In genomic region chr3:128322030-128323022, GRCh38 we compare ENCODE assay signal across 9 cellular contexts.
A peak's percentile ranks its signal among the peaks of the same experiment; 100 is the strongest.
DNase-seq lines count a peak whose midpoint lies in the region; ATAC-seq and TF ChIP-seq lines count a peak whose summit lies in the region.
"Had no signal": no experiment of that assay in that cellular context is flagged by ENCODE, and none has a peak within 500 bp of the region (broad histone marks: within the 10 kb centered on the region; RNA-seq: fewer than 3 reads in every experiment).

No MANE protein-coding gene starts in this region.

- WGBS in transverse colon (ENCODE audit: low coverage in 1 of 2), 2 donors, result 65 to 88% methylated on average over 2 to 14 of the region's 14 CpGs

- BruUV-seq in Calu3 (replicated peaks; lab: Mats Ljungman, UMichigan), result no TSS peak

- no peak for TF ChIP-seq EP300 in transverse colon (IDR thresholded peaks at IDR 0.05; ENCODE audit: low read depth)

- ATAC-seq in activated CD8-positive, alpha-beta T cell treated with anti-CD3 and anti-CD28 coated beads for 36 hours, result peak; percentile 69
- ATAC-seq in naive thymus-derived CD8-positive, alpha-beta T cell, result peak; percentile 79 to 81
- no peak for ATAC-seq in HG02870 (IDR thresholded peaks at IDR 0.05; ENCODE audit: unreplicated experiment)

- no peaks in the 10 kb centered on the region for H3K9me3 ChIP-seq in transverse colon
- H3K9me3 ChIP-seq: ovary had no signal

- peaks cover 0 to 6% (median 0%) of the 10 kb centered on the region in 4 donors for H3K4me1 ChIP-seq in transverse colon

- no peak overlapping the region for H3K27ac ChIP-seq in transverse colon
- H3K27ac ChIP-seq: ovary had no signal

- no peaks in the 10 kb centered on the region for H3K36me3 ChIP-seq in transverse colon
- H3K36me3 ChIP-seq: ovary had no signal

- H3K4me3 Mint-ChIP-seq in Calu3 (ENCODE audit: low read depth, unreplicated experiment) (no peak overlapping the region), endothelial cell (ENCODE audit: unreplicated experiment) (no peak overlapping the region)
- H3K4me3 Mint-ChIP-seq in activated CD8-positive, alpha-beta T cell treated with anti-CD3 and anti-CD28 coated beads for 36 hours, result no peak overlapping the region
- H3K4me3 Mint-ChIP-seq in naive thymus-derived CD8-positive, alpha-beta T cell, result no peak overlapping the region

- TF ChIP-seq CTCF in Calu3 (IDR thresholded peaks at IDR 0.05; ENCODE audit: unreplicated experiment) (peak; percentile 64), endothelial cell (IDR thresholded peaks at IDR 0.05; ENCODE audit: unreplicated experiment) (peak; percentile 60), transverse colon (IDR thresholded peaks at IDR 0.05) (peak; percentile 37 to 54 (median 44))
- peak; percentile 55 for TF ChIP-seq CTCF in activated CD8-positive, alpha-beta T cell treated with anti-CD3 and anti-CD28 coated beads for 36 hours (IDR thresholded peaks at IDR 0.05)

- H3K27me3 Mint-ChIP-seq in Calu3 (ENCODE audit: unreplicated experiment) (no peaks in the 10 kb centered on the region), endothelial cell (ENCODE audit: unreplicated experiment) (peaks cover 3% of the 10 kb centered on the region)
- H3K27me3 Mint-ChIP-seq in activated CD8-positive, alpha-beta T cell treated with anti-CD3 and anti-CD28 coated beads for 36 hours, result no peaks in the 10 kb centered on the region
- H3K27me3 Mint-ChIP-seq in naive thymus-derived CD8-positive, alpha-beta T cell, result no peaks in the 10 kb centered on the region

- H3K27me3 ChIP-seq in transverse colon, result no peaks in the 10 kb centered on the region
- H3K27me3 ChIP-seq: ovary had no signal

- intact Hi-C loops in Calu3 (cut with micrococcal nuclease; ENCODE audit: unreplicated experiment) (loop anchor here (10.0 kb wide), 1 partner anchor 148 kb away; no protein-coding TSS in a partner anchor), transverse colon (cut with DNase I; ENCODE audit: low total_unique reads) (no loop called here)
- intact Hi-C loops in activated CD8-positive, alpha-beta T cell treated with anti-CD3 and anti-CD28 coated beads for 36 hours (cut with micrococcal nuclease), result no loop called here

- no peak overlapping the region for H3K27ac Mint-ChIP-seq in Calu3 (ENCODE audit: unreplicated experiment)
- H3K27ac Mint-ChIP-seq in activated CD8-positive, alpha-beta T cell treated with anti-CD3 and anti-CD28 coated beads for 36 hours, result no peak overlapping the region
- H3K27ac Mint-ChIP-seq in endothelial cell (ENCODE audit: unreplicated experiment), result no peak overlapping the region
- H3K27ac Mint-ChIP-seq in naive thymus-derived CD8-positive, alpha-beta T cell, result peak overlapping the region; percentile 43 to 98 (median 85)

- DNase-seq in Calu3, result peak; percentile 61
- DNase-seq in M059J (ENCODE audit: low read depth), result peak; percentile 47
- peak; percentile 71 for DNase-seq in activated CD8-positive, alpha-beta T cell treated with anti-CD3 and anti-CD28 coated beads for 36 hours
- DNase-seq in endothelial cell (ENCODE audit: low spot score), result peak; percentile 77
- peak; percentile 49 to 85 (median 62) for DNase-seq in naive thymus-derived CD8-positive, alpha-beta T cell
- peak; percentile 51 for DNase-seq in transverse colon
- no peak for DNase-seq in hippocampal formation (lab: John Stamatoyannopoulos, UW)

- CTCF ChIA-PET in Calu3 (lab: Charles Lee), result interaction anchor here (0.6 to 1.3 kb wide), 3 partner anchors 151 to 249 kb away, joined by 4 read pairs; no protein-coding TSS in a partner anchor
- CTCF ChIA-PET in activated CD8-positive, alpha-beta T cell treated with anti-CD3 and anti-CD28 coated beads for 36 hours (lab: Charles Lee), result interaction anchor here (0.7 to 2.2 kb wide), 21 partner anchors 11 to 228 kb away, joined by 3 to 12 read pairs (median 3); no protein-coding TSS in a partner anchor

- no peak for TF ChIP-seq POLR2A in transverse colon (IDR thresholded peaks at IDR 0.05)

- no peaks in the 10 kb centered on the region for H3K36me3 Mint-ChIP-seq in Calu3 (ENCODE audit: insufficient read depth, unreplicated experiment)
- H3K36me3 Mint-ChIP-seq in activated CD8-positive, alpha-beta T cell treated with anti-CD3 and anti-CD28 coated beads for 36 hours (ENCODE audit: low read depth), result peaks cover 1% of the 10 kb centered on the region
- no peaks in the 10 kb centered on the region for H3K36me3 Mint-ChIP-seq in endothelial cell (ENCODE audit: low read depth, unreplicated experiment)
- H3K36me3 Mint-ChIP-seq in naive thymus-derived CD8-positive, alpha-beta T cell, result peaks cover 0 to 9% (median 3%) of the 10 kb centered on the region in 3 donors

- H3K9me3 Mint-ChIP-seq in Calu3 (ENCODE audit: low read depth, unreplicated experiment) (no peaks in the 10 kb centered on the region), endothelial cell (ENCODE audit: unreplicated experiment) (no peaks in the 10 kb centered on the region)
- no peaks in the 10 kb centered on the region for H3K9me3 Mint-ChIP-seq in activated CD8-positive, alpha-beta T cell treated with anti-CD3 and anti-CD28 coated beads for 36 hours
- no peaks in the 10 kb centered on the region for H3K9me3 Mint-ChIP-seq in naive thymus-derived CD8-positive, alpha-beta T cell

- POLR2A ChIA-PET in activated CD8-positive, alpha-beta T cell treated with anti-CD3 and anti-CD28 coated beads for 36 hours (lab: Charles Lee), result no interaction called here
- POLR2A ChIA-PET in naive thymus-derived CD8-positive, alpha-beta T cell (lab: Charles Lee), result interaction anchor here (0.5 to 8.7 kb wide), 7 partner anchors 14 to 227 kb away, joined by 3 to 87 read pairs (median 3); partner anchors contain the start of gene RUVBL1

- in situ Hi-C loops in transverse colon (cut with MboI; ENCODE audit: low pct_ligation_motif_present in 1 of 4, low pct_unique_long_range_greater_than_20kb in 1 of 4, low sequenced_read_pairs in 3 of 4), result no loop called here

- no peaks in the 10 kb centered on the region for H3K4me1 Mint-ChIP-seq in Calu3 (ENCODE audit: low read depth, unreplicated experiment)
- peaks cover 36% of the 10 kb centered on the region for H3K4me1 Mint-ChIP-seq in activated CD8-positive, alpha-beta T cell treated with anti-CD3 and anti-CD28 coated beads for 36 hours (ENCODE audit: low read depth)
- peaks cover 2% of the 10 kb centered on the region for H3K4me1 Mint-ChIP-seq in endothelial cell (ENCODE audit: unreplicated experiment)
- H3K4me1 Mint-ChIP-seq in naive thymus-derived CD8-positive, alpha-beta T cell, result peaks cover 29 to 74% (median 61%) of the 10 kb centered on the region in 4 donors

- H3K4me3 ChIP-seq in transverse colon, result no peak overlapping the region
- H3K4me3 ChIP-seq: ovary had no signal

Comparison
In these comparisons a context has a peak if more than half of its experiments do, and no peak if none do; other contexts are left out.
1. DNase-seq: peak in Calu3 (single experiment), M059J (single experiment), activated CD8-positive, alpha-beta T cell treated with anti-CD3 and anti-CD28 coated beads for 36 hours (single experiment), endothelial cell (single experiment), naive thymus-derived CD8-positive, alpha-beta T cell (10 of 10) and transverse colon (single experiment); none in hippocampal formation (0 of 2).
2. H3K27ac Mint-ChIP-seq: peak in naive thymus-derived CD8-positive, alpha-beta T cell (10 of 10); none in Calu3 (single experiment), activated CD8-positive, alpha-beta T cell treated with anti-CD3 and anti-CD28 coated beads for 36 hours (single experiment) and endothelial cell (single experiment).
3. Peak in every context shown above with its lines, with median percentiles within 50 percentile points of each other: CTCF ChIP-seq.